Comparison of ENCODE assay signal across 21 cellular contexts in genomic region chr19:58355215-58355796, GRCh38. TPM values are rescaled to one million over a fixed set of nuclear protein-coding genes. Genes with fewer than 3 reads are reported as not detected.
DNase-seq lines count a peak whose midpoint lies in the region; ATAC-seq, FAIRE-seq and TF ChIP-seq lines count a peak whose summit lies in the region.
"Had no signal": no experiment of that assay in that cellular context is flagged by ENCODE, and none has a peak within 500 bp of the region (broad histone marks: within the 10 kb centered on the region; RNA-seq: fewer than 3 reads in every experiment).

No MANE protein-coding gene starts in this region.

- H3K4me3 Mint-ChIP-seq in activated naive CD8-positive, alpha-beta T cell, result peak overlapping the region; percentile 66
- H3K4me3 Mint-ChIP-seq in activated naive CD8-positive, alpha-beta T cell treated with anti-CD3 and anti-CD28 coated beads, Interleukin-2, amount 50 U/mL, for 24 hours, result no peak overlapping the region
- H3K4me3 Mint-ChIP-seq in effector memory CD8-positive, alpha-beta T cell, result peak overlapping the region; percentile 35 to 43
- no peak overlapping the region for H3K4me3 Mint-ChIP-seq in activated CD8-positive, alpha-beta T cell treated with anti-CD3 and anti-CD28 coated beads, Interleukin-2, amount 10 ng/mL, durations not matched to agents 7 days and 5 days
- H3K4me3 Mint-ChIP-seq: neural progenitor cell had no signal

- no peaks in the 10 kb centered on the region for H3K27me3 Mint-ChIP-seq in activated naive CD8-positive, alpha-beta T cell
- H3K27me3 Mint-ChIP-seq in activated naive CD8-positive, alpha-beta T cell treated with anti-CD3 and anti-CD28 coated beads, Interleukin-2, amount 50 U/mL, for 24 hours, result no peaks in the 10 kb centered on the region
- no peaks in the 10 kb centered on the region for H3K27me3 Mint-ChIP-seq in effector memory CD8-positive, alpha-beta T cell
- no peaks in the 10 kb centered on the region for H3K27me3 Mint-ChIP-seq in activated CD8-positive, alpha-beta T cell treated with anti-CD3 and anti-CD28 coated beads, Interleukin-2, amount 10 ng/mL, durations not matched to agents 7 days and 5 days (ENCODE audit: low read depth)
- H3K27me3 Mint-ChIP-seq: progenitor cell of endocrine pancreas had no signal

- no peaks in the 10 kb centered on the region for H3K9me3 Mint-ChIP-seq in activated naive CD8-positive, alpha-beta T cell (ENCODE audit: low read depth)
- H3K9me3 Mint-ChIP-seq in activated naive CD8-positive, alpha-beta T cell treated with anti-CD3 and anti-CD28 coated beads, Interleukin-2, amount 50 U/mL, for 24 hours, result no peaks in the 10 kb centered on the region
- H3K9me3 Mint-ChIP-seq in effector memory CD8-positive, alpha-beta T cell, result no peaks in the 10 kb centered on the region
- H3K9me3 Mint-ChIP-seq in activated CD8-positive, alpha-beta T cell treated with anti-CD3 and anti-CD28 coated beads, Interleukin-2, amount 10 ng/mL, durations not matched to agents 7 days and 5 days (ENCODE audit: insufficient read depth), result no peaks in the 10 kb centered on the region
- H3K9me3 Mint-ChIP-seq: neural progenitor cell had no signal

- H3K4me1 ChIP-seq in osteoblast (ENCODE audit: insufficient read depth, low read length), result no peaks in the 10 kb centered on the region
- H3K4me1 ChIP-seq: neural progenitor cell had no signal

- no peak for FAIRE-seq in H54 (lab: Jason Lieb, UNC)
- FAIRE-seq: GM12891, RCC 7860 had no signal

- no peak overlapping the region for H2AFZ ChIP-seq in osteoblast (ENCODE audit: low read length)
- H2AFZ ChIP-seq: neural progenitor cell had no signal

- H3K36me3 ChIP-seq in osteoblast (ENCODE audit: insufficient read depth, low read length), result no peaks in the 10 kb centered on the region
- H3K36me3 ChIP-seq: neural progenitor cell had no signal

- no peaks in the 10 kb centered on the region for H3K9me3 ChIP-seq in osteoblast (ENCODE audit: low read depth, low read length)
- H3K9me3 ChIP-seq: body of pancreas had no signal

- no peak overlapping the region for H3K27ac Mint-ChIP-seq in activated naive CD8-positive, alpha-beta T cell
- H3K27ac Mint-ChIP-seq in activated naive CD8-positive, alpha-beta T cell treated with anti-CD3 and anti-CD28 coated beads, Interleukin-2, amount 50 U/mL, for 24 hours, result no peak overlapping the region
- no peak overlapping the region for H3K27ac Mint-ChIP-seq in effector memory CD8-positive, alpha-beta T cell
- H3K27ac Mint-ChIP-seq in activated CD8-positive, alpha-beta T cell treated with anti-CD3 and anti-CD28 coated beads, Interleukin-2, amount 10 ng/mL, durations not matched to agents 7 days and 5 days, result no peak overlapping the region
- H3K27ac Mint-ChIP-seq: neural progenitor cell, progenitor cell of endocrine pancreas had no signal

- no peak overlapping the region for H3K4me3 ChIP-seq in osteoblast (ENCODE audit: insufficient read depth, low read length)
- H3K4me3 ChIP-seq: body of pancreas, neural progenitor cell, SJSA1 had no signal

- H3K4me1 Mint-ChIP-seq in activated naive CD8-positive, alpha-beta T cell (ENCODE audit: low read depth), result peaks cover 22% of the 10 kb centered on the region
- peaks cover 12% of the 10 kb centered on the region for H3K4me1 Mint-ChIP-seq in activated naive CD8-positive, alpha-beta T cell treated with anti-CD3 and anti-CD28 coated beads, Interleukin-2, amount 50 U/mL, for 24 hours
- peaks cover 0 to 6% of the 10 kb centered on the region in 2 donors for H3K4me1 Mint-ChIP-seq in effector memory CD8-positive, alpha-beta T cell (ENCODE audit: low read depth in 2 of 2)
- peaks cover 36% of the 10 kb centered on the region for H3K4me1 Mint-ChIP-seq in activated CD8-positive, alpha-beta T cell treated with anti-CD3 and anti-CD28 coated beads, Interleukin-2, amount 10 ng/mL, durations not matched to agents 7 days and 5 days (ENCODE audit: low read depth)

- no peak for DNase-seq in activated naive CD8-positive, alpha-beta T cell treated with anti-CD3 and anti-CD28 coated beads, Interleukin-2, amount 50 U/mL, for 24 hours
- no peak for DNase-seq in effector memory CD8-positive, alpha-beta T cell
- DNase-seq in osteoblast (ENCODE audit: insufficient read length, low spot score, missing footprints) (peak; percentile 73), H54 (ENCODE audit: insufficient read length, low spot score) (no peak), NCI-H1048 (lab: John Stamatoyannopoulos, UW) (no peak)
- DNase-seq in activated CD8-positive, alpha-beta T cell treated with anti-CD3 and anti-CD28 coated beads, Interleukin-2, amount 10 ng/mL, durations not matched to agents 7 days and 5 days, result no peak
- DNase-seq: activated CD4-positive, alpha-beta T cell treated with anti-CD3 and anti-CD28 coated beads for 4 hours; body of pancreas; effector CD4-positive, alpha-beta T cell; Karpas-422; NCI-H1694 treated with DMSO at 0.1 percent for 48 hours; NCI-H524 treated with DMSO at 0.1 percent for 48 hours; T-helper 1 cell had no signal

- no peaks in the 10 kb centered on the region for H4K20me1 ChIP-seq in osteoblast (ENCODE audit: insufficient read depth, low read length)

- no peak overlapping the region for H3K4me2 ChIP-seq in osteoblast (ENCODE audit: insufficient read depth, low read length)
- H3K4me2 ChIP-seq: neural progenitor cell had no signal

- TF ChIP-seq POLR2A in GM19099 (IDR thresholded peaks at IDR 0.05; ENCODE audit: extremely low read depth, insufficient read length, low read depth) (peak; percentile 22), H54 (IDR thresholded peaks at IDR 0.05; ENCODE audit: low read depth, low read length) (no peak)

- POLR2A ChIA-PET in activated CD8-positive, alpha-beta T cell treated with anti-CD3 and anti-CD28 coated beads, Interleukin-2, amount 10 ng/mL, durations not matched to agents 7 days and 5 days (lab: Charles Lee), result interaction anchor here (0.8 to 1.9 kb wide), 4 partner anchors 7 to 188 kb away, joined by 3 to 12 read pairs (median 4); partner anchors contain the start of genes TRIM28 and ZNF497

- no peak for TF ChIP-seq CTCF in osteoblast (IDR thresholded peaks at IDR 0.05; ENCODE audit: extremely low read depth, low read depth, low read length)

- ATAC-seq in activated naive CD8-positive, alpha-beta T cell treated with anti-CD3 and anti-CD28 coated beads, Interleukin-2, amount 50 U/mL, for 24 hours, result no peak
- ATAC-seq in effector memory CD8-positive, alpha-beta T cell (replicated peaks), result no peak
- no peak for ATAC-seq in activated CD8-positive, alpha-beta T cell treated with anti-CD3 and anti-CD28 coated beads, Interleukin-2, amount 10 ng/mL, durations not matched to agents 7 days and 5 days
- ATAC-seq: body of pancreas, left lobe of liver had no signal

- no peaks in the 10 kb centered on the region for H3K36me3 Mint-ChIP-seq in activated naive CD8-positive, alpha-beta T cell
- peaks cover 7% of the 10 kb centered on the region for H3K36me3 Mint-ChIP-seq in activated naive CD8-positive, alpha-beta T cell treated with anti-CD3 and anti-CD28 coated beads, Interleukin-2, amount 50 U/mL, for 24 hours (ENCODE audit: low read depth)
- peaks cover 12% of the 10 kb centered on the region for H3K36me3 Mint-ChIP-seq in effector memory CD8-positive, alpha-beta T cell (ENCODE audit: insufficient read depth)
- peaks cover 36% of the 10 kb centered on the region for H3K36me3 Mint-ChIP-seq in activated CD8-positive, alpha-beta T cell treated with anti-CD3 and anti-CD28 coated beads, Interleukin-2, amount 10 ng/mL, durations not matched to agents 7 days and 5 days (ENCODE audit: low read depth)

- H3K79me2 ChIP-seq in osteoblast (ENCODE audit: insufficient read depth, low read length), result no peaks in the 10 kb centered on the region

- CTCF ChIA-PET in activated CD8-positive, alpha-beta T cell treated with anti-CD3 and anti-CD28 coated beads, Interleukin-2, amount 10 ng/mL, durations not matched to agents 7 days and 5 days (lab: Charles Lee), result interaction anchor here (0.9 to 1.6 kb wide), 2 partner anchors 8 to 16 kb away, joined by 5 to 9 read pairs; no protein-coding TSS in a partner anchor

- H3K27me3 ChIP-seq in osteoblast (ENCODE audit: insufficient read depth, low read length), result peaks cover 21% of the 10 kb centered on the region
- H3K27me3 ChIP-seq: body of pancreas, neural progenitor cell had no signal

- H3K27ac ChIP-seq in osteoblast (ENCODE audit: low read depth, low read length), result no peak overlapping the region
- H3K27ac ChIP-seq: body of pancreas, neural progenitor cell, SJSA1 had no signal

RNA-seq across cellular contexts. Expression of gene A1BG, which starts 2.0 kb away (rescaled TPM):
- 1.1 and 1.5 TPM in 2 replicates for total RNA-seq in osteoblast
- total RNA-seq in activated CD8-positive, alpha-beta T cell treated with anti-CD3 and anti-CD28 coated beads, Interleukin-2, amount 10 ng/mL, durations not matched to agents 7 days and 5 days, result 10 to 100 TPM; 14.9 to 17.5 TPM

RNA-seq across cellular contexts. Expression of gene ZNF497, which starts 7.2 kb away (rescaled TPM):
- total RNA-seq in osteoblast, result 1.2 and 1.4 TPM in 2 replicates
- 1 to 10 TPM; 1.5 to 1.7 TPM for total RNA-seq in activated CD8-positive, alpha-beta T cell treated with anti-CD3 and anti-CD28 coated beads, Interleukin-2, amount 10 ng/mL, durations not matched to agents 7 days and 5 days

RNA-seq across cellular contexts. Expression of gene ZNF837, which starts 25.5 kb away (rescaled TPM):
- 4.4 and 4.7 TPM in 2 replicates for total RNA-seq in osteoblast
- total RNA-seq in activated CD8-positive, alpha-beta T cell treated with anti-CD3 and anti-CD28 coated beads, Interleukin-2, amount 10 ng/mL, durations not matched to agents 7 days and 5 days, result 1 to 10 TPM; 1.3 to 1.5 TPM

RNA-seq across cellular contexts. Expression of gene ZSCAN22, which starts 28.5 kb away (rescaled TPM):
- 2.5 and 3.5 TPM in 2 replicates for total RNA-seq in osteoblast
- total RNA-seq in activated CD8-positive, alpha-beta T cell treated with anti-CD3 and anti-CD28 coated beads, Interleukin-2, amount 10 ng/mL, durations not matched to agents 7 days and 5 days, result 1 to 10 TPM; 4.8 to 5.2 TPM

RNA-seq across cellular contexts. Expression of gene RPS5, which starts 31.8 kb away (rescaled TPM):
- total RNA-seq in osteoblast, result 1,166 and 1,239 TPM in 2 replicates
- total RNA-seq in activated CD8-positive, alpha-beta T cell treated with anti-CD3 and anti-CD28 coated beads, Interleukin-2, amount 10 ng/mL, durations not matched to agents 7 days and 5 days, result 1,000 to 10,000 TPM; 1,111 to 1,173 TPM

Comparison
In these comparisons a context has a peak if more than half of its experiments do, and no peak if none do; other contexts are left out.
1. H3K4me3 Mint-ChIP-seq: peak in activated naive CD8-positive, alpha-beta T cell (single experiment) and effector memory CD8-positive, alpha-beta T cell (2 of 2); none in activated naive CD8-positive, alpha-beta T cell treated with anti-CD3 and anti-CD28 coated beads, Interleukin-2, amount 50 U/mL, for 24 hours (single experiment) and activated CD8-positive, alpha-beta T cell treated with anti-CD3 and anti-CD28 coated beads, Interleukin-2, amount 10 ng/mL, durations not matched to agents 7 days and 5 days (single experiment).